Comparison of ENCODE assay signal across 8 cellular contexts in genomic region chr14:34555583-34556496, GRCh38. TPM values are rescaled to one million over a fixed set of nuclear protein-coding genes. Genes with fewer than 3 reads are reported as not detected.
DNase-seq lines count a peak whose midpoint lies in the region; ATAC-seq, FAIRE-seq and TF ChIP-seq lines count a peak whose summit lies in the region.
"Not testable (repeated sequence)": the region's sequence is repeated elsewhere in the genome, so short reads cannot be mapped to it uniquely, and the experiment has no call there.

No MANE protein-coding gene starts in this region.

- ATAC-seq in GM18868 (IDR thresholded peaks at IDR 0.05; ENCODE audit: unreplicated experiment) (peak; percentile 81), GM21381 (IDR thresholded peaks at IDR 0.05; ENCODE audit: unreplicated experiment) (peak; percentile 74), HG02759 (IDR thresholded peaks at IDR 0.05; ENCODE audit: unreplicated experiment) (peak; percentile 77), HG03139 (IDR thresholded peaks at IDR 0.05; ENCODE audit: unreplicated experiment) (peak; percentile 71), memory B cell (ENCODE audit: low read depth) (peak; percentile 74)

- H3K27ac ChIP-seq in 22Rv1: peak overlapping the region; percentile 86

- H3K27me3 Mint-ChIP-seq in memory B cell: not testable (repeated sequence)

- not testable (repeated sequence) for TF ChIP-seq CTCF in 22Rv1 (IDR thresholded peaks at IDR 0.05); bronchial epithelial cell (IDR thresholded peaks at IDR 0.05; ENCODE audit: insufficient read depth, low read length, severe bottlenecking)

- H3K36me3 ChIP-seq in bronchial epithelial cell (ENCODE audit: control insufficient read depth, insufficient read depth, low read length): not testable (repeated sequence)

- FAIRE-seq in RCC 7860 (lab: Jason Lieb, UNC): peak; percentile 51
- peak; percentile 28 for FAIRE-seq in bronchial epithelial cell (lab: Jason Lieb, UNC)

- H3K36me3 Mint-ChIP-seq in memory B cell: not testable (repeated sequence)

- not testable (repeated sequence) for H3K9me3 Mint-ChIP-seq in memory B cell

- not testable (repeated sequence) for H3K27me3 ChIP-seq in bronchial epithelial cell (ENCODE audit: control insufficient read depth, insufficient read depth, low read length)

- H3K4me3 ChIP-seq in bronchial epithelial cell (ENCODE audit: low read depth, low read length): not testable (repeated sequence)

- H3K4me1 Mint-ChIP-seq in memory B cell: not testable (repeated sequence)

- not testable (repeated sequence) for H3K27ac Mint-ChIP-seq in memory B cell

- H3K4me3 Mint-ChIP-seq in memory B cell: not testable (repeated sequence)

- DNase-seq in RCC 7860 (ENCODE audit: low spot score); bronchial epithelial cell (ENCODE audit: low read depth); memory B cell (ENCODE audit: low spot score in 2 of 2): not testable (repeated sequence)

RNA-seq across cellular contexts. Expression of gene EAPP, which starts 16.3 kb away (rescaled TPM):
- 48.4 and 65.4 TPM in 2 replicates for total RNA-seq in bronchial epithelial cell
